Comparison of ENCODE assay signal across 22 cellular contexts in the genomic region with DNA sequence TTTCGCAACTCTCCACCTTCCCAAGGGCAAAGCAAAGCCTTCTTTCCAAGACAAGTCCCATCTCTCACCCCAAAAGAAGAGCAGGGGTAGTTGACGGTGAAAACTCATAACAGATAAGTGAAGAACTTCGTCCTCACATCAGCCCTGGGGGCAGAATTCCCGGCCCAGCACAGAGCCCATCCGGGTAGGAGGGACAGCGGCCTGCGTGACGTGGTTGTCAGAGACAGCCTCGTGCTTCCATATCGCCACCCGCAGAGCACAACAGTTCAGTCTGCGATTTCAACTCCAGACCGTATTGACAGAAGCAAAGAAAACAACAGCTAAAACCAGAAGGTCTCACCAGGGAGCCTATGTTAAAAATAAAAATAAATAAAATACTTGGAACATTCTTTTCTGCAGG.
DNase-seq lines count a peak whose midpoint lies in the region; ATAC-seq, FAIRE-seq and TF ChIP-seq lines count a peak whose summit lies in the region.
"Had no signal": no experiment of that assay in that cellular context is flagged by ENCODE, and none has a peak within 500 bp of the region (broad histone marks: within the 10 kb centered on the region; RNA-seq: fewer than 3 reads in every experiment).

No MANE protein-coding gene starts in this region.

- TF ChIP-seq POLR2A in H1 (IDR thresholded peaks at IDR 0.05; ENCODE audit: control extremely low read depth in 1 of 2, low read depth in 2 of 2, low read length in 2 of 2) (no peak), gastrocnemius medialis (IDR thresholded peaks at IDR 0.05) (no peak)

- H3K9ac ChIP-seq in BLaER1 (no peak overlapping the region), H1 (replicated peaks in 1 of 4; ENCODE audit: extremely low read depth in 1 of 4, low read depth in 3 of 4, low read length in 3 of 4) (no peak overlapping the region)

- H3K23me2 ChIP-seq in H1 (ENCODE audit: low read depth, low read length) = no peaks in the 10 kb centered on the region

- H3K27ac ChIP-seq in BLaER1 (no peak overlapping the region), H1 (ENCODE audit: low read depth, low read length) (no peak overlapping the region), gastrocnemius medialis (peak overlapping the region; percentile 82 to 92 (median 87))
- H3K27ac ChIP-seq: A549, SJCRH30 had no signal

- no peak overlapping the region for H3K56ac ChIP-seq in H1 (replicated peaks; ENCODE audit: insufficient read length, low read depth, low read length)

- H2AK5ac ChIP-seq in H1 (ENCODE audit: low read depth, low read length) = no peak overlapping the region

- H3K9me3 ChIP-seq in BLaER1 = no peaks in the 10 kb centered on the region
- no peaks in the 10 kb centered on the region for H3K9me3 ChIP-seq in H1 (ENCODE audit: insufficient read depth in 2 of 2, low read depth in 1 of 2, low read length in 1 of 2)
- no peaks in the 10 kb centered on the region for H3K9me3 ChIP-seq in gastrocnemius medialis
- H3K9me3 ChIP-seq: A549, SJCRH30 had no signal

- no peak overlapping the region for H4K5ac ChIP-seq in H1 (ENCODE audit: insufficient read length, low read depth, low read length)

- H3K4me1 ChIP-seq in BLaER1 (peaks cover 26% of the 10 kb centered on the region), H1 (replicated peaks in 1 of 4; ENCODE audit: control insufficient read depth in 3 of 4, insufficient read depth in 4 of 4, low read length in 3 of 4) (peaks cover 0 to 5% (median 0%) of the 10 kb centered on the region in 4 experiments; a peak in 3 of 7 replicates), gastrocnemius medialis (peaks cover 26 to 31% of the 10 kb centered on the region in 2 donors)
- H3K4me1 ChIP-seq: SJCRH30 had no signal

- H3K79me1 ChIP-seq in H1 (ENCODE audit: low read depth, low read length) = no peaks in the 10 kb centered on the region; the same call in 1 of the 2 replicates

- FAIRE-seq in H1 (lab: Jason Lieb, UNC) (no peak), HTR-8/SVneo (lab: Jason Lieb, UNC) (no peak)
- FAIRE-seq: A549, GM12892, GM18507, H54 had no signal

- no peak overlapping the region for H2BK15ac ChIP-seq in H1 (ENCODE audit: low read length)

- H2AFZ ChIP-seq in H1 (ENCODE audit: low read length) = 0 out of 2 replicates have a peak overlapping the region, but pooled peaks have one; percentile 22

- H3K4me2 ChIP-seq in BLaER1 (peak overlapping the region; percentile 59), H1 (ENCODE audit: insufficient read depth in 1 of 2, low read depth in 2 of 2, low read length in 2 of 2) (no peak overlapping the region)
- H3K4me2 ChIP-seq: A549 had no signal

- ATAC-seq in gastrocnemius medialis (no peak), HG03571 (IDR thresholded peaks at IDR 0.05; ENCODE audit: unreplicated experiment) (no peak)
- ATAC-seq: A549; CD8-positive, alpha-beta T cell; Panc1 had no signal

- no peak overlapping the region for H3K4me3 ChIP-seq in BLaER1
- H3K4me3 ChIP-seq in H7 (ENCODE audit: insufficient read depth, low read depth, low read length) = no peak overlapping the region
- no peak overlapping the region for H3K4me3 ChIP-seq in H1 (ENCODE audit: extremely low read depth in 1 of 4, insufficient read depth in 2 of 4, low read depth in 3 of 4, low read length in 4 of 4)
- no peak overlapping the region for H3K4me3 ChIP-seq in gastrocnemius medialis
- H3K4me3 ChIP-seq: A549, SJCRH30 had no signal

- H3K18ac ChIP-seq in H1 (ENCODE audit: extremely low read depth, low read length) = no peak overlapping the region

- H4K20me1 ChIP-seq in BLaER1 (no peaks in the 10 kb centered on the region), H1 (replicated peaks in 1 of 2; ENCODE audit: control insufficient read depth in 1 of 2, insufficient read depth in 2 of 2, low read length in 2 of 2) (no peaks in the 10 kb centered on the region)

- no peaks in the 10 kb centered on the region for H3K79me2 ChIP-seq in H1 (ENCODE audit: control insufficient read depth in 1 of 2, insufficient read depth in 2 of 2, low read length in 2 of 2)

- H3K4ac ChIP-seq in H1 (replicated peaks; ENCODE audit: insufficient read length, low read depth, low read length) = no peak overlapping the region

- H2BK12ac ChIP-seq in H1 (ENCODE audit: low read depth, low read length) = 0 out of 2 replicates have a peak overlapping the region, but pooled peaks have one; percentile 9

- CTCF ChIA-PET in H1 (lab: Charles Lee; ENCODE audit: partially characterized antibody) = no interaction called here

- H3K14ac ChIP-seq in H1 (ENCODE audit: insufficient read length) = no peak overlapping the region

- no peak overlapping the region for H4K91ac ChIP-seq in H1 (replicated peaks; ENCODE audit: insufficient read length, low read length)

- no peak for TF ChIP-seq RAD21 in H1 (IDR thresholded peaks at IDR 0.05 in 1 of 2, conservative IDR thresholded peaks at IDR 0.05 in 1 of 2; ENCODE audit: low read depth in 2 of 2, low read length in 2 of 2)

- TF ChIP-seq EP300 in H1 (IDR thresholded peaks at IDR 0.05; ENCODE audit: borderline replicate concordance in 1 of 2, low read depth in 2 of 2, low read length in 2 of 2) = no peak

- peak; percentile 38 for DNase-seq in H7
- peak in 1 of 2 experiments; percentile 33 for DNase-seq in H1 (ENCODE audit: low read depth in 1 of 2, low spot score in 2 of 2)
- DNase-seq in gastrocnemius medialis = no peak
- no peak for DNase-seq in NCI-H526 treated with DMSO at 0.1 percent for 48 hours (lab: John Stamatoyannopoulos, UW)
- no peak for DNase-seq in HTR-8/SVneo (ENCODE audit: insufficient read length, low spot score)
- no peak for DNase-seq in NAMALWA (ENCODE audit: low spot score)
- DNase-seq: Calu3; CD8-positive, alpha-beta T cell; HFFc6; NCI-H1048; NCI-H1436; NCI-H1930; NCI-H226; NCI-H69; SJCRH30 had no signal

- 90% methylated on average over 13 of the region's 13 CpGs; no CpG with 5 or more reads in 1 of the 2 experiments for WGBS in H1 (ENCODE audit: extremely low coverage in 1 of 2, insufficient coverage in 1 of 2, insufficient read length in 1 of 2, insufficient replicate concordance in 2 of 2, low coverage in 1 of 2, low lambda C conversion rate in 2 of 2, missing lambda C conversion rate in 1 of 2), 2 experiments

- H2BK20ac ChIP-seq in H1 (ENCODE audit: low read length) = no peak overlapping the region

- no peak overlapping the region for H3K23ac ChIP-seq in H1 (ENCODE audit: insufficient read length)

- POLR2A ChIA-PET in H1 (lab: Charles Lee; ENCODE audit: partially characterized antibody) = no interaction called here

- H3K27me3 ChIP-seq in BLaER1 (no peaks in the 10 kb centered on the region), H7 (ENCODE audit: control insufficient read depth, insufficient read depth, low read length) (no peaks in the 10 kb centered on the region), H1 (replicated peaks in 1 of 4; ENCODE audit: control insufficient read depth in 3 of 4, extremely low read depth in 1 of 4, insufficient read depth in 3 of 4, low read length in 3 of 4) (no peaks in the 10 kb centered on the region), gastrocnemius medialis (no peaks in the 10 kb centered on the region)

- H4K8ac ChIP-seq in H1 (ENCODE audit: extremely low read depth, insufficient read depth, low read length) = no peak overlapping the region

- no peak for TF ChIP-seq CTCF in H1 (IDR thresholded peaks at IDR 0.05; ENCODE audit: control extremely low read depth in 1 of 3, insufficient read depth in 1 of 3, low read depth in 1 of 3, low read length in 3 of 3)
- no peak for TF ChIP-seq CTCF in gastrocnemius medialis (IDR thresholded peaks at IDR 0.05 in 4 of 5, conservative IDR thresholded peaks at IDR 0.05 in 1 of 5)

- H2BK120ac ChIP-seq in H1 (replicated peaks; ENCODE audit: low read depth, low read length) = no peak overlapping the region

- no peak overlapping the region for H2BK5ac ChIP-seq in H1 (ENCODE audit: low read depth, low read length)

- intact Hi-C loops in gastrocnemius medialis (cut with DNase I; ENCODE audit: low total_unique reads) = loop anchor here (1.0 kb wide), 1 partner anchor 22 kb away; no protein-coding TSS in a partner anchor

- in situ Hi-C loops in gastrocnemius medialis (cut with MboI; ENCODE audit: low sequenced_read_pairs in 4 of 4) = loop anchor here in 1 of 4 donors (25.0 kb wide), 1 partner anchor 112 kb away; no protein-coding TSS in a partner anchor

- H3K36me3 ChIP-seq in BLaER1 (no peaks in the 10 kb centered on the region), H7 (replicated peaks; ENCODE audit: control insufficient read depth, insufficient read depth, low read length) (no peaks in the 10 kb centered on the region), H1 (ENCODE audit: control insufficient read depth in 2 of 4, insufficient read depth in 4 of 4, low read length in 3 of 4) (no peaks in the 10 kb centered on the region), gastrocnemius medialis (no peaks in the 10 kb centered on the region)
- H3K36me3 ChIP-seq: SJCRH30 had no signal

TF ChIP-seq in H1, 55 proteins besides CTCF, POLR2A, EP300 and RAD21:
- TF ChIP-seq PHF8 (conservative IDR thresholded peaks at IDR 0.05; ENCODE audit: low read depth, low read length) (no peak), EZH2 (IDR thresholded peaks at IDR 0.05; ENCODE audit: low read depth, low read length, severe bottlenecking) (no peak), EGR1 (IDR thresholded peaks at IDR 0.05; ENCODE audit: borderline replicate concordance, low read depth, low read length) (no peak), SUZ12 (IDR thresholded peaks at IDR 0.05; ENCODE audit: low read length) (no peak), CHD1 (IDR thresholded peaks at IDR 0.05; ENCODE audit: low read depth, low read length) (no peak), SRF (IDR thresholded peaks at IDR 0.05; ENCODE audit: low read depth, low read length) (no peak), KDM4A (IDR thresholded peaks at IDR 0.05; ENCODE audit: low read depth, low read length, severe bottlenecking) (no peak), RNF2 (IDR thresholded peaks at IDR 0.05; ENCODE audit: borderline replicate concordance, low read depth, low read length, missing control alignments, poor library complexity, severe bottlenecking) (no peak), MAFK (IDR thresholded peaks at IDR 0.05; ENCODE audit: low read depth, low read length) (no peak), SIN3A (conservative IDR thresholded peaks at IDR 0.05 in 1 of 2, IDR thresholded peaks at IDR 0.05 in 1 of 2; ENCODE audit: low read depth in 1 of 2, low read length in 2 of 2) (no peak), BCL11A (IDR thresholded peaks at IDR 0.05; ENCODE audit: low read depth in 2 of 2, low read length in 2 of 2) (no peak)
- TF ChIP-seq, protein P1, sequence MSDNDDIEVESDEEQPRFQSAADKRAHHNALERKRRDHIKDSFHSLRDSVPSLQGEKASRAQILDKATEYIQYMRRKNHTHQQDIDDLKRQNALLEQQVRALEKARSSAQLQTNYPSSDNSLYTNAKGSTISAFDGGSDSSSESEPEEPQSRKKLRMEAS (IDR thresholded peaks at IDR 0.05) = no peak

Comparison
In these comparisons a context has a peak if more than half of its experiments do, and no peak if none do; other contexts are left out.
1. H3K27ac ChIP-seq: peak in gastrocnemius medialis (4 of 4); none in BLaER1 (single experiment) and H1 (single experiment).